22 cellular contexts compared by ENCODE assay signal in genomic region chr7:52140848-52141247, GRCh38.
DNase-seq lines count a peak whose midpoint lies in the region; ATAC-seq and TF ChIP-seq lines count a peak whose summit lies in the region.
"Had no signal": no experiment of that assay in that cellular context is flagged by ENCODE, and none has a peak within 500 bp of the region (broad histone marks: within the 10 kb centered on the region; RNA-seq: fewer than 3 reads in every experiment).

No MANE protein-coding gene starts in this region.

- H3K4me1 ChIP-seq in foreskin keratinocyte = no peaks in the 10 kb centered on the region
- H3K4me1 ChIP-seq: A549; BLaER1 treated with 17β-estradiol and CSF1 and Interleukin-3, amounts not matched to agents 10 nM and 100 nM had no signal

- peak overlapping the region; percentile 12 to 63 for H3K27ac Mint-ChIP-seq in stimulated activated naive CD8-positive, alpha-beta T cell treated with anti-CD3 and anti-CD28 coated beads, Interleukin-15, amount 100 ng/mL, for 72 hours
- peak overlapping the region; percentile 12 for H3K27ac Mint-ChIP-seq in nephron progenitor cell
- H3K27ac Mint-ChIP-seq: B cell; CD4-positive, alpha-beta T cell; CD8-positive, alpha-beta T cell had no signal

- no peaks in the 10 kb centered on the region for H3K27me3 ChIP-seq in foreskin keratinocyte
- H3K27me3 ChIP-seq: BLaER1 treated with 17β-estradiol and CSF1 and Interleukin-3, amounts not matched to agents 10 nM and 100 nM had no signal

- DNase-seq in stimulated activated naive CD8-positive, alpha-beta T cell treated with anti-CD3 and anti-CD28 coated beads, Interleukin-15, amount 100 ng/mL, for 72 hours = no peak
- no peak for DNase-seq in stimulated activated naive CD8-positive, alpha-beta T cell treated with anti-CD3 and anti-CD28 coated beads, Interleukin-15, Interleukin-2, amounts not matched to agents 100 U/mL and 50 U/mL, for 24 hours
- DNase-seq in nephron progenitor cell (no peak), foreskin keratinocyte (no peak)
- DNase-seq: AML-193; CD4-positive, alpha-beta T cell; CD8-positive, alpha-beta T cell; COR-L47; DMS 273 treated with DMSO at 0.1 percent for 48 hours; DMS153; DMS53; DMS79; DND-41; EL; GDM1 had no signal

- no peak overlapping the region for H3K27ac ChIP-seq in foreskin keratinocyte
- H3K27ac ChIP-seq: 22Rv1; A549; BLaER1 treated with 17β-estradiol and CSF1 and Interleukin-3, amounts not matched to agents 10 nM and 100 nM; C4-2B had no signal

- no peak overlapping the region for H3K4me3 Mint-ChIP-seq in stimulated activated naive CD8-positive, alpha-beta T cell treated with anti-CD3 and anti-CD28 coated beads, Interleukin-15, amount 100 ng/mL, for 72 hours
- no peak overlapping the region for H3K4me3 Mint-ChIP-seq in nephron progenitor cell
- H3K4me3 Mint-ChIP-seq: B cell; CD4-positive, alpha-beta T cell; CD8-positive, alpha-beta T cell had no signal

- H3K36me3 Mint-ChIP-seq in nephron progenitor cell (ENCODE audit: low read depth) = no peaks in the 10 kb centered on the region
- H3K36me3 Mint-ChIP-seq: CD8-positive, alpha-beta T cell had no signal

- ATAC-seq in stimulated activated naive CD8-positive, alpha-beta T cell treated with anti-CD3 and anti-CD28 coated beads, Interleukin-15, amount 100 ng/mL, for 72 hours = no peak
- no peak for ATAC-seq in stimulated activated naive CD8-positive, alpha-beta T cell treated with anti-CD3 and anti-CD28 coated beads, Interleukin-15, Interleukin-2, amounts not matched to agents 100 U/mL and 50 U/mL, for 24 hours
- ATAC-seq in foreskin keratinocyte = no peak
- ATAC-seq in HG03469 (IDR thresholded peaks at IDR 0.05; ENCODE audit: unreplicated experiment) = no peak
- ATAC-seq: A549; CD8-positive, alpha-beta T cell; GM12878 had no signal

- TF ChIP-seq CTCF in nephron progenitor cell (IDR thresholded peaks at IDR 0.05) (no peak), foreskin keratinocyte (conservative IDR thresholded peaks at IDR 0.05) (no peak)

- peaks cover 17 to 35% of the 10 kb centered on the region in 2 donors for H3K9me3 Mint-ChIP-seq in stimulated activated naive CD8-positive, alpha-beta T cell treated with anti-CD3 and anti-CD28 coated beads, Interleukin-15, amount 100 ng/mL, for 72 hours
- peaks cover 23% of the 10 kb centered on the region for H3K9me3 Mint-ChIP-seq in nephron progenitor cell
- H3K9me3 Mint-ChIP-seq: CD4-positive, alpha-beta T cell had no signal

- H3K27me3 Mint-ChIP-seq in stimulated activated naive CD8-positive, alpha-beta T cell treated with anti-CD3 and anti-CD28 coated beads, Interleukin-15, amount 100 ng/mL, for 72 hours = no peaks in the 10 kb centered on the region
- H3K27me3 Mint-ChIP-seq in nephron progenitor cell (ENCODE audit: low read depth, poor library complexity) = peaks cover 2% of the 10 kb centered on the region
- H3K27me3 Mint-ChIP-seq: B cell; CD4-positive, alpha-beta T cell had no signal

- H3K4me1 Mint-ChIP-seq in stimulated activated naive CD8-positive, alpha-beta T cell treated with anti-CD3 and anti-CD28 coated beads, Interleukin-15, amount 100 ng/mL, for 72 hours = no peaks in the 10 kb centered on the region
- peaks cover 8% of the 10 kb centered on the region for H3K4me1 Mint-ChIP-seq in nephron progenitor cell
- H3K4me1 Mint-ChIP-seq: B cell had no signal
